In genomic region chr20:2840967-2841531, GRCh38 we compare ENCODE assay signal across 8 cellular contexts. TPM values are rescaled to one million over a fixed set of nuclear protein-coding genes. Genes with fewer than 3 reads are reported as not detected.
DNase-seq lines count a peak whose midpoint lies in the region; ATAC-seq and TF ChIP-seq lines count a peak whose summit lies in the region.

No MANE protein-coding gene starts in this region.

- intact Hi-C loops in dorsolateral prefrontal cortex (cut with DNase I): loop anchor here in 1 of 2 donors (2.0 kb wide), 1 partner anchor 32 kb away; the partner anchor contains the start of gene PTPRA

- H3K9me3 ChIP-seq in liver (ENCODE audit: control insufficient read depth in 4 of 4, low read length in 3 of 4): no peaks in the 10 kb centered on the region

- H3K27me3 ChIP-seq in dorsolateral prefrontal cortex (no peaks in the 10 kb centered on the region), liver (ENCODE audit: control insufficient read depth in 4 of 4, insufficient read depth in 4 of 4, low read length in 3 of 4) (no peaks in the 10 kb centered on the region)

- peak; percentile 16 for ATAC-seq in GM21360 (IDR thresholded peaks at IDR 0.05; ENCODE audit: unreplicated experiment)

- peaks cover 0 to 8% (median 3%) of the 10 kb centered on the region in 4 donors for H3K36me3 ChIP-seq in liver (ENCODE audit: control insufficient read depth in 4 of 4, insufficient read depth in 3 of 4, low read depth in 1 of 4, low read length in 3 of 4)

- H3K9ac ChIP-seq in liver (ENCODE audit: low read depth in 1 of 2, low read length in 2 of 2): peak overlapping the region; percentile 29 to 49

- TF ChIP-seq RAD21 in liver (IDR thresholded peaks at IDR 0.05): peak in 1 of 2 donors; percentile 10

- 6% methylated on average over 33 of the region's 33 CpGs for WGBS in liver

- H3K4me1 ChIP-seq in liver (ENCODE audit: control insufficient read depth in 4 of 4, insufficient read depth in 4 of 4, low read length in 3 of 4): peaks cover 9 to 16% (median 13%) of the 10 kb centered on the region in 4 donors

- peak; percentile 85 for DNase-seq in EL
- peak; percentile 85 for DNase-seq in HK-2 (ENCODE audit: unreplicated experiment)
- peak; percentile 34 for DNase-seq in T-helper 9 cell
- peak in 9 of 10 donors; percentile 28 to 64 (median 48) for DNase-seq in dorsolateral prefrontal cortex
- DNase-seq in stimulated activated CD8-positive, alpha-beta memory T cell treated with anti-CD3 and anti-CD28 coated beads, Interleukin-4, amount 100 ng/mL, for 24 hours (ENCODE audit: low read depth): peak; percentile 27
- no peak for DNase-seq in DMS153 (lab: John Stamatoyannopoulos, UW)

- peak in 2 of 56 donors; percentile 2 to 11 for TF ChIP-seq CTCF in dorsolateral prefrontal cortex (IDR thresholded peaks at IDR 0.05 in 54 of 56, conservative IDR thresholded peaks at IDR 0.05 in 2 of 56; ENCODE audit: low read depth in 1 of 56, partially characterized antibody in 56 of 56)
- no peak for TF ChIP-seq CTCF in liver (IDR thresholded peaks at IDR 0.05; ENCODE audit: low read depth, low read length, missing input control)

- H3K4me3 ChIP-seq in dorsolateral prefrontal cortex (peak overlapping the region; percentile 70 to 99 (median 94)), liver (ENCODE audit: low read depth in 1 of 3, low read length in 3 of 3) (peak overlapping the region; percentile 88 to 98 (median 90))

- H3K27ac ChIP-seq in dorsolateral prefrontal cortex (peak overlapping the region in 56 of 59 donors; percentile 69 to 96 (median 89)), liver (ENCODE audit: low read depth in 1 of 2, low read length in 2 of 2) (peak overlapping the region; percentile 67 to 75)

TF ChIP-seq in liver, 16 proteins besides CTCF, POLR2A, EP300 and RAD21:
- TF ChIP-seq SP1 (IDR thresholded peaks at IDR 0.05) (no peak), FOXA2 (IDR thresholded peaks at IDR 0.05) (no peak), GABPA (IDR thresholded peaks at IDR 0.05 in 1 of 2, conservative IDR thresholded peaks at IDR 0.05 in 1 of 2) (no peak), TAF1 (conservative IDR thresholded peaks at IDR 0.05) (no peak), YY1 (IDR thresholded peaks at IDR 0.05) (no peak), HNF4G (IDR thresholded peaks at IDR 0.05) (no peak), JUND (IDR thresholded peaks at IDR 0.05) (no peak), EGR1 (IDR thresholded peaks at IDR 0.05; ENCODE audit: low read depth in 2 of 2) (no peak), ZBTB33 (IDR thresholded peaks at IDR 0.05) (no peak), FOXA1 (IDR thresholded peaks at IDR 0.05) (no peak), NR2F2 (IDR thresholded peaks at IDR 0.05) (no peak), RXRA (IDR thresholded peaks at IDR 0.05) (no peak), HNF4A (conservative IDR thresholded peaks at IDR 0.05) (no peak)
- TF ChIP-seq, protein P1, sequence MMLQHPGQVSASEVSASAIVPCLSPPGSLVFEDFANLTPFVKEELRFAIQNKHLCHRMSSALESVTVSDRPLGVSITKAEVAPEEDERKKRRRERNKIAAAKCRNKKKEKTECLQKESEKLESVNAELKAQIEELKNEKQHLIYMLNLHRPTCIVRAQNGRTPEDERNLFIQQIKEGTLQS (IDR thresholded peaks at IDR 0.05): no peak
- TF ChIP-seq, protein P2, sequence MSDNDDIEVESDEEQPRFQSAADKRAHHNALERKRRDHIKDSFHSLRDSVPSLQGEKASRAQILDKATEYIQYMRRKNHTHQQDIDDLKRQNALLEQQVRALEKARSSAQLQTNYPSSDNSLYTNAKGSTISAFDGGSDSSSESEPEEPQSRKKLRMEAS (IDR thresholded peaks at IDR 0.05): no peak
- TF ChIP-seq, protein P3, sequence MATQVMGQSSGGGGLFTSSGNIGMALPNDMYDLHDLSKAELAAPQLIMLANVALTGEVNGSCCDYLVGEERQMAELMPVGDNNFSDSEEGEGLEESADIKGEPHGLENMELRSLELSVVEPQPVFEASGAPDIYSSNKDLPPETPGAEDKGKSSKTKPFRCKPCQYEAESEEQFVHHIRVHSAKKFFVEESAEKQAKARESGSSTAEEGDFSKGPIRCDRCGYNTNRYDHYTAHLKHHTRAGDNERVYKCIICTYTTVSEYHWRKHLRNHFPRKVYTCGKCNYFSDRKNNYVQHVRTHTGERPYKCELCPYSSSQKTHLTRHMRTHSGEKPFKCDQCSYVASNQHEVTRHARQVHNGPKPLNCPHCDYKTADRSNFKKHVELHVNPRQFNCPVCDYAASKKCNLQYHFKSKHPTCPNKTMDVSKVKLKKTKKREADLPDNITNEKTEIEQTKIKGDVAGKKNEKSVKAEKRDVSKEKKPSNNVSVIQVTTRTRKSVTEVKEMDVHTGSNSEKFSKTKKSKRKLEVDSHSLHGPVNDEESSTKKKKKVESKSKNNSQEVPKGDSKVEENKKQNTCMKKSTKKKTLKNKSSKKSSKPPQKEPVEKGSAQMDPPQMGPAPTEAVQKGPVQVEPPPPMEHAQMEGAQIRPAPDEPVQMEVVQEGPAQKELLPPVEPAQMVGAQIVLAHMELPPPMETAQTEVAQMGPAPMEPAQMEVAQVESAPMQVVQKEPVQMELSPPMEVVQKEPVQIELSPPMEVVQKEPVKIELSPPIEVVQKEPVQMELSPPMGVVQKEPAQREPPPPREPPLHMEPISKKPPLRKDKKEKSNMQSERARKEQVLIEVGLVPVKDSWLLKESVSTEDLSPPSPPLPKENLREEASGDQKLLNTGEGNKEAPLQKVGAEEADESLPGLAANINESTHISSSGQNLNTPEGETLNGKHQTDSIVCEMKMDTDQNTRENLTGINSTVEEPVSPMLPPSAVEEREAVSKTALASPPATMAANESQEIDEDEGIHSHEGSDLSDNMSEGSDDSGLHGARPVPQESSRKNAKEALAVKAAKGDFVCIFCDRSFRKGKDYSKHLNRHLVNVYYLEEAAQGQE (IDR thresholded peaks at IDR 0.05): no peak

RNA-seq across cellular contexts. Expression of gene VPS16, which starts 0.5 kb away (rescaled TPM):
- 10 to 100 TPM; 39.8 to 69.6 (median 52.0) TPM for total RNA-seq in dorsolateral prefrontal cortex
- 10 to 100 TPM; 16.7 to 24.3 TPM for total RNA-seq in liver
- 10 to 100 TPM; 14.5 to 15.6 TPM for polyA plus RNA-seq in liver

RNA-seq across cellular contexts. Expression of gene PCED1A, which starts 0.6 kb away (rescaled TPM):
- total RNA-seq in dorsolateral prefrontal cortex (10 to 100 TPM; 27.4 to 60.4 (median 43.4) TPM), liver (10 to 100 TPM; 12.5 to 13.4 TPM)
- 10 to 100 TPM in 1 of 2 donors, 1 to 10 TPM in 1; 6.8 to 13.4 TPM for polyA plus RNA-seq in liver

RNA-seq across cellular contexts. Expression of gene TMEM239, which starts 24.9 kb away (rescaled TPM):
- total RNA-seq in dorsolateral prefrontal cortex: not detected
- not detected for total RNA-seq in liver
- not detected for polyA plus RNA-seq in liver

RNA-seq across cellular contexts. Expression of gene C20orf141, which starts 26.3 kb away (rescaled TPM):
- total RNA-seq in dorsolateral prefrontal cortex: not detected
- not detected for total RNA-seq in liver
- polyA plus RNA-seq in liver: not detected

RNA-seq across cellular contexts. Expression of gene PTPRA, which starts 32.2 kb away (rescaled TPM):
- 100 to 1,000 TPM; 105 to 214 (median 150) TPM for total RNA-seq in dorsolateral prefrontal cortex
- 10 to 100 TPM; 20.7 to 24.3 TPM for total RNA-seq in liver
- polyA plus RNA-seq in liver: 10 to 100 TPM in 1 of 2 donors, 1 to 10 TPM in 1; 8.7 to 10.7 TPM
